In the genomic region with DNA sequence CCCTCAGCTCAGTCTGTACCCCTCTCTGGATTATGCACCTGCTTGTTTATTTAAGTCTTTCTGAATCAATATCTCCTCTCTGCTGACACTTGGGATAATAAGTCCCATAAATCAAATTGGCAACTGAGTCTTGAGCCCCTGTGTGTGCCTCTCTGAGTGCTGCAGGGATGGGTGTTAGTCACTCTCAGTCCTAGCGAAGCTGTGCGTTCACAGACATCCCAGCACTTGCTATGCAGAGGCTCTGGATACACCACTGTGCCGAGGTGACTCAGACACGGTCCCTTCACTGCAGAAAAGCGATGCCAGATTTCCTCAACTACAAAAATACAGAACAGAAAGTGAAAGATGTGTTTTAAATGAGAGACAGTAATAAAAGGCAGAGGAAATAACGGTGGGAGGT, we compare ENCODE assay signal across 10 cellular contexts. TPM values are rescaled to one million over a fixed set of nuclear protein-coding genes. Genes with fewer than 3 reads are reported as not detected.
DNase-seq lines count a peak whose midpoint lies in the region; ATAC-seq and FAIRE-seq lines count a peak whose summit lies in the region.
"Had no signal": no experiment of that assay in that cellular context is flagged by ENCODE, and none has a peak within 500 bp of the region (broad histone marks: within the 10 kb centered on the region; RNA-seq: fewer than 3 reads in every experiment).

No MANE protein-coding gene starts in this region.

- H3K27ac ChIP-seq in aorta (ENCODE audit: low read depth in 1 of 2, low read length in 2 of 2): no peak overlapping the region

- ATAC-seq in GM19351 (IDR thresholded peaks at IDR 0.05; ENCODE audit: unreplicated experiment) (peak; percentile 44), aorta (ENCODE audit: low FRiP score) (no peak)

- no peaks in the 10 kb centered on the region for H3K9me3 ChIP-seq in aorta (ENCODE audit: control insufficient read depth, low read length)

- H3K4me3 ChIP-seq in aorta (ENCODE audit: low read length in 2 of 2): no peak overlapping the region

- peak; percentile 37 for DNase-seq in NCI-H69 (lab: John Stamatoyannopoulos, UW)
- peak; percentile 64 for DNase-seq in activated naive CD4-positive, alpha-beta T cell treated with anti-CD3 and anti-CD28 coated beads, Interleukin-2, amount 50 U/mL, for 16 hours
- DNase-seq in stimulated activated CD4-positive, alpha-beta T cell treated with anti-CD3 and anti-CD28 coated beads, Interleukin-2, amount 100 ng/mL, for 24 hours: peak; percentile 46 to 47
- DNase-seq in GF-D8 (lab: John Stamatoyannopoulos, UW): no peak
- no peak for DNase-seq in aorta
- DNase-seq in GM19239 (ENCODE audit: insufficient read length, low spot score): no peak
- DNase-seq in inferior parietal cortex (ENCODE audit: extremely low spot score): no peak
- DNase-seq: hippocampal formation had no signal

- FAIRE-seq in GM19239 (lab: Jason Lieb, UNC): no peak

- intact Hi-C loops in aorta (cut with DNase I): no loop called here

- H3K4me1 ChIP-seq in aorta (ENCODE audit: control insufficient read depth in 1 of 2, insufficient read depth in 2 of 2, low read length in 2 of 2): no peaks in the 10 kb centered on the region

- 45 to 49% methylated on average over 6 of the region's 6 CpGs for WGBS in aorta, 2 donors

- H3K27me3 ChIP-seq in aorta (ENCODE audit: control insufficient read depth in 1 of 2, insufficient read depth in 2 of 2, low read length in 1 of 2): no peaks in the 10 kb centered on the region

- no peaks in the 10 kb centered on the region for H3K36me3 ChIP-seq in aorta (ENCODE audit: control insufficient read depth in 1 of 2, insufficient read depth in 2 of 2, low read length in 1 of 2)

RNA-seq across cellular contexts. Expression of gene KCNMB1, which starts 4.1 kb away (rescaled TPM):
- total RNA-seq in aorta: 10 to 100 TPM; 30.0 to 63.3 TPM
- 10 to 100 TPM; 19.7 to 42.8 TPM for polyA plus RNA-seq in aorta
- total RNA-seq: renal cortical epithelial cell had no signal

Comparison
In these comparisons a context has a peak if more than half of its experiments do, and no peak if none do; other contexts are left out.
1. DNase-seq: peak in NCI-H69 (single experiment), activated naive CD4-positive, alpha-beta T cell treated with anti-CD3 and anti-CD28 coated beads, Interleukin-2, amount 50 U/mL, for 16 hours (single experiment) and stimulated activated CD4-positive, alpha-beta T cell treated with anti-CD3 and anti-CD28 coated beads, Interleukin-2, amount 100 ng/mL, for 24 hours (2 of 2); none in GF-D8 (single experiment), aorta (0 of 2), GM19239 (single experiment) and inferior parietal cortex (single experiment).